In the genomic region with DNA sequence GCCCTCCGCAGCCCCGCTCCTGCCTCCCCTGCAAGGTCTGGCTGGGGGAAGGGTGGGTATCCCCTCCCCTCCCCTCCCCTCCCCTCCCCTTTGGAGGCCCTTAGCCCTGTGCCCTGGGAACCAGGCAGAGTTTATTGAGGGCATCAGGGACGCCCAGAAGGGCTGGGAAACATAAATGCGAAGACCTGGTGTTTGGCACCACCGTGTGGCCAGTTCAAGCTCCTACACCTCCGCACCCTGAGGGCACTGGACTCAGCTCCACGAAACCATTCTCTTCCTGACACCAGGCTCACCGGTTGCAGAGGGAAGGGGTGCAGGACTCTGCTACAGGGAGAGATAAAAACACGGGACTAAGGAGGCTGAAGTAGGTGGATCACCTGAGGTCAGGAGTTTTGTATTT, we compare ENCODE assay signal across 8 cellular contexts. TPM values are rescaled to one million over a fixed set of nuclear protein-coding genes. Genes with fewer than 3 reads are reported as not detected.
DNase-seq lines count a peak whose midpoint lies in the region; ATAC-seq and TF ChIP-seq lines count a peak whose summit lies in the region.

No MANE protein-coding gene starts in this region.

- no peaks in the 10 kb centered on the region for H3K9me3 ChIP-seq in mesenchymal stem cell (ENCODE audit: control insufficient read depth, low read length)

- H3K4me3 Mint-ChIP-seq in activated CD4-positive, alpha-beta T cell treated with anti-CD3 and anti-CD28 coated beads, Interleukin-2, amount 10 ng/mL, durations not matched to agents 7 days and 5 days = no peak overlapping the region

- no peaks in the 10 kb centered on the region for H3K79me1 ChIP-seq in mesenchymal stem cell (replicated peaks; ENCODE audit: low read length, poor library complexity, severe bottlenecking)

- no peak overlapping the region for H3K14ac ChIP-seq in mesenchymal stem cell (ENCODE audit: low read length in 2 of 2)

- CTCF ChIA-PET in activated CD4-positive, alpha-beta T cell treated with anti-CD3 and anti-CD28 coated beads, Interleukin-2, amount 10 ng/mL, durations not matched to agents 7 days and 5 days (lab: Charles Lee) = interaction anchor here (1.0 to 1.4 kb wide), 3 partner anchors 9 to 14 kb away, joined by 3 to 4 read pairs (median 3); no protein-coding TSS in a partner anchor

- peak; percentile 37 to 89 (median 79) for TF ChIP-seq CTCF in dorsolateral prefrontal cortex (IDR thresholded peaks at IDR 0.05 in 54 of 56, conservative IDR thresholded peaks at IDR 0.05 in 2 of 56; ENCODE audit: low read depth in 1 of 56, partially characterized antibody in 56 of 56)

- no peak overlapping the region for H2BK5ac ChIP-seq in mesenchymal stem cell (ENCODE audit: low read depth, low read length, poor library complexity, severe bottlenecking)

- POLR2A ChIA-PET in activated CD4-positive, alpha-beta T cell treated with anti-CD3 and anti-CD28 coated beads, Interleukin-2, amount 10 ng/mL, durations not matched to agents 7 days and 5 days (lab: Charles Lee) = no interaction called here

- H2AK5ac ChIP-seq in mesenchymal stem cell (ENCODE audit: low read length, severe bottlenecking) = no peak overlapping the region

- no peaks in the 10 kb centered on the region for H3K4me1 ChIP-seq in mesenchymal stem cell (ENCODE audit: control insufficient read depth, insufficient read depth, low read depth, low read length)

- 0% methylated on average over 5 of the region's 9 CpGs for WGBS in mesenchymal stem cell

- H3K18ac ChIP-seq in mesenchymal stem cell (ENCODE audit: low read depth in 1 of 2, low read length in 2 of 2) = no peak overlapping the region

- H4K8ac ChIP-seq in mesenchymal stem cell (ENCODE audit: low read length) = no peak overlapping the region

- peaks cover 4% of the 10 kb centered on the region for H3K36me3 Mint-ChIP-seq in activated CD4-positive, alpha-beta T cell treated with anti-CD3 and anti-CD28 coated beads, Interleukin-2, amount 10 ng/mL, durations not matched to agents 7 days and 5 days (ENCODE audit: low read depth)

- H3K27ac Mint-ChIP-seq in activated CD4-positive, alpha-beta T cell treated with anti-CD3 and anti-CD28 coated beads, Interleukin-2, amount 10 ng/mL, durations not matched to agents 7 days and 5 days = no peak overlapping the region

- no peak overlapping the region for H3K4me3 ChIP-seq in dorsolateral prefrontal cortex
- no peak overlapping the region for H3K4me3 ChIP-seq in mesenchymal stem cell (ENCODE audit: insufficient read depth in 1 of 2, low read depth in 1 of 2, low read length in 2 of 2)

- no peak overlapping the region for H2BK12ac ChIP-seq in mesenchymal stem cell (ENCODE audit: low read length in 2 of 2)

- H2BK15ac ChIP-seq in mesenchymal stem cell (ENCODE audit: low read depth, poor library complexity, severe bottlenecking) = no peak overlapping the region

- H3K9me3 Mint-ChIP-seq in activated CD4-positive, alpha-beta T cell treated with anti-CD3 and anti-CD28 coated beads, Interleukin-2, amount 10 ng/mL, durations not matched to agents 7 days and 5 days = peaks cover 7% of the 10 kb centered on the region

- no peak overlapping the region for H3K23ac ChIP-seq in mesenchymal stem cell (ENCODE audit: low read length in 2 of 2)

- peaks cover 61% of the 10 kb centered on the region for H3K27me3 Mint-ChIP-seq in activated CD4-positive, alpha-beta T cell treated with anti-CD3 and anti-CD28 coated beads, Interleukin-2, amount 10 ng/mL, durations not matched to agents 7 days and 5 days

- no peaks in the 10 kb centered on the region for H3K36me3 ChIP-seq in mesenchymal stem cell (ENCODE audit: control insufficient read depth in 1 of 2, insufficient read depth in 2 of 2, low read depth in 1 of 2, low read length in 2 of 2)

- no peak overlapping the region for H2BK120ac ChIP-seq in mesenchymal stem cell (ENCODE audit: low read depth, low read length)

- peak; percentile 86 for DNase-seq in AG08396 (ENCODE audit: low spot score)
- peak; percentile 67 for DNase-seq in GM19238 (ENCODE audit: insufficient read length, low spot score)
- peak; percentile 23 for DNase-seq in NCI-H510A (lab: John Stamatoyannopoulos, UW)
- peak; percentile 71 for DNase-seq in activated CD4-positive, alpha-beta T cell treated with anti-CD3 and anti-CD28 coated beads, Interleukin-2, amount 10 ng/mL, durations not matched to agents 7 days and 5 days
- peak in 8 of 10 donors; percentile 53 to 80 (median 66) for DNase-seq in dorsolateral prefrontal cortex
- DNase-seq in mesenchymal stem cell = peak; percentile 67
- peak; percentile 32 for DNase-seq in stimulated activated CD8-positive, alpha-beta memory T cell treated with anti-CD3 and anti-CD28 coated beads, Interleukin-4, amount 100 ng/mL, for 24 hours (ENCODE audit: low read depth)

- H3K27ac ChIP-seq in dorsolateral prefrontal cortex (no peak overlapping the region), mesenchymal stem cell (ENCODE audit: low read length, poor library complexity, severe bottlenecking) (no peak overlapping the region)

- H3K9ac ChIP-seq in mesenchymal stem cell (ENCODE audit: low read length) = no peak overlapping the region

- H3K4me1 Mint-ChIP-seq in activated CD4-positive, alpha-beta T cell treated with anti-CD3 and anti-CD28 coated beads, Interleukin-2, amount 10 ng/mL, durations not matched to agents 7 days and 5 days = no peaks in the 10 kb centered on the region

- H3K4me2 ChIP-seq in mesenchymal stem cell (ENCODE audit: low read length, poor library complexity, severe bottlenecking) = no peak overlapping the region

- H3K4ac ChIP-seq in mesenchymal stem cell (ENCODE audit: low read depth in 1 of 2, low read length in 2 of 2) = no peak overlapping the region

- H2AFZ ChIP-seq in mesenchymal stem cell (ENCODE audit: low read depth, low read length) = no peak overlapping the region

- intact Hi-C loops in dorsolateral prefrontal cortex (cut with DNase I) = no loop called here

- no peak for ATAC-seq in GM19463 (IDR thresholded peaks at IDR 0.05; ENCODE audit: unreplicated experiment)

- H3K27me3 ChIP-seq in dorsolateral prefrontal cortex (no peaks in the 10 kb centered on the region), mesenchymal stem cell (ENCODE audit: control insufficient read depth in 1 of 2, insufficient read depth in 1 of 2, low read length in 2 of 2) (peaks cover 7 to 26% of the 10 kb centered on the region in 2 experiments)

- H4K91ac ChIP-seq in mesenchymal stem cell (ENCODE audit: low read length) = no peak overlapping the region

RNA-seq across cellular contexts. Expression of a gene that starts 1.0 kb away (rescaled TPM):
- total RNA-seq in activated CD4-positive, alpha-beta T cell treated with anti-CD3 and anti-CD28 coated beads, Interleukin-2, amount 10 ng/mL, durations not matched to agents 7 days and 5 days = not detected
- total RNA-seq in dorsolateral prefrontal cortex = 1 to 10 TPM in 1 of 120 experiments, under 1 TPM in 12, not detected in 107; 0.15 to 1.1 (median 0.31) TPM
- polyA plus RNA-seq in mesenchymal stem cell (2013, experiment 1 of 2) = not detected
- polyA plus RNA-seq in mesenchymal stem cell (2013, experiment 2 of 2) = not detected

RNA-seq across cellular contexts. Expression of a gene that starts 8.3 kb away (rescaled TPM):
- total RNA-seq in activated CD4-positive, alpha-beta T cell treated with anti-CD3 and anti-CD28 coated beads, Interleukin-2, amount 10 ng/mL, durations not matched to agents 7 days and 5 days = 10 to 100 TPM; 16.4 to 22.0 TPM
- 1 to 10 TPM in 3 of 120 experiments, under 1 TPM in 9, not detected in 108; 0.35 to 1.1 (median 0.56) TPM for total RNA-seq in dorsolateral prefrontal cortex
- 3.9 TPM for polyA plus RNA-seq in mesenchymal stem cell (2013, experiment 1 of 2)
- polyA plus RNA-seq in mesenchymal stem cell (2013, experiment 2 of 2) = 3.5 TPM

Comparison
In these comparisons a context has a peak if more than half of its experiments do, and no peak if none do; other contexts are left out.
1. DNase-seq: peak in every context shown above with its lines; median percentile 86 in AG08396; 71 in activated CD4-positive, alpha-beta T cell treated with anti-CD3 and anti-CD28 coated beads, Interleukin-2, amount 10 ng/mL, durations not matched to agents 7 days and 5 days; 67 in GM19238; 67 in mesenchymal stem cell; 66 in dorsolateral prefrontal cortex; 32 in stimulated activated CD8-positive, alpha-beta memory T cell treated with anti-CD3 and anti-CD28 coated beads, Interleukin-4, amount 100 ng/mL, for 24 hours; 23 in NCI-H510A.
2. RNA of a gene that starts 8.3 kb away (total RNA-seq): 16.4 to 22.0 TPM in activated CD4-positive, alpha-beta T cell treated with anti-CD3 and anti-CD28 coated beads, Interleukin-2, amount 10 ng/mL, durations not matched to agents 7 days and 5 days; 0.35 to 1.1 TPM in dorsolateral prefrontal cortex; every median in the first group is over 4 times any median in the second.